8 cellular contexts compared by ENCODE assay signal in genomic region chr1:3724416-3725030, GRCh38. TPM values are rescaled to one million over a fixed set of nuclear protein-coding genes. Genes with fewer than 3 reads are reported as not detected.
A peak's percentile ranks its signal among the peaks of the same experiment; 100 is the strongest.
DNase-seq lines count a peak whose midpoint lies in the region; ATAC-seq and TF ChIP-seq lines count a peak whose summit lies in the region.
"Not testable (repeated sequence)": the region's sequence is repeated elsewhere in the genome, so short reads cannot be mapped to it uniquely, and the experiment has no call there.

No MANE protein-coding gene starts in this region.

- not testable (repeated sequence) for H2AFZ ChIP-seq in parathyroid adenoma

- peak; percentile 96 for TF ChIP-seq CTCF in brain microvascular endothelial cell (IDR thresholded peaks at IDR 0.05; ENCODE audit: low read depth, low read length, missing control alignments)
- peak; percentile 91 for TF ChIP-seq CTCF in parathyroid adenoma (IDR thresholded peaks at IDR 0.05)

- ATAC-seq in left cardiac atrium = peak; percentile 43 to 71
- not testable (repeated sequence) for ATAC-seq in stimulated activated naive CD8-positive, alpha-beta T cell treated with anti-CD3 and anti-CD28 coated beads, Interleukin-15, Interleukin-2, amounts not matched to agents 100 U/mL and 50 U/mL, for 24 hours

- not testable (repeated sequence) for H3K4me3 Mint-ChIP-seq in activated CD4-positive, alpha-beta T cell treated with anti-CD3 and anti-CD28 coated beads, Interleukin-2, amount 10 ng/mL, durations not matched to agents 24 days and 14 days

- DNase-seq in DMS114 treated with DMSO at 0.1 percent for 48 hours (lab: John Stamatoyannopoulos, UW; ENCODE audit: unreplicated experiment) = peak; percentile 43
- DNase-seq in HuH-7.5 (ENCODE audit: low spot score) = peak; percentile 87
- DNase-seq in NOMO-1 treated with DMSO at 0.1 percent for 48 hours (lab: John Stamatoyannopoulos, UW; ENCODE audit: unreplicated experiment) = peak; percentile 48
- DNase-seq in activated CD4-positive, alpha-beta T cell treated with anti-CD3 and anti-CD28 coated beads, Interleukin-2, amount 10 ng/mL, durations not matched to agents 24 days and 14 days = peak; percentile 92
- DNase-seq in brain microvascular endothelial cell = peak; percentile 26
- peak; percentile 73 for DNase-seq in left cardiac atrium
- DNase-seq in stimulated activated naive CD8-positive, alpha-beta T cell treated with anti-CD3 and anti-CD28 coated beads, Interleukin-15, Interleukin-2, amounts not matched to agents 100 U/mL and 50 U/mL, for 24 hours = peak; percentile 88

- not testable (repeated sequence) for H3K9ac ChIP-seq in parathyroid adenoma

- not testable (repeated sequence) for H3K4me1 ChIP-seq in parathyroid adenoma

- not testable (repeated sequence) for H3K4me3 ChIP-seq in brain microvascular endothelial cell (ENCODE audit: low read depth, low read length); parathyroid adenoma (ENCODE audit: low read depth, low read length)

- intact Hi-C loops in activated CD4-positive, alpha-beta T cell treated with anti-CD3 and anti-CD28 coated beads, Interleukin-2, amount 10 ng/mL, durations not matched to agents 24 days and 14 days (cut with micrococcal nuclease) = loop anchor here (2.0 to 10.0 kb wide), 4 partner anchors 70 to 234 kb away; partner anchors contain the start of genes TP73, TPRG1L and WRAP73
- intact Hi-C loops in left cardiac atrium (cut with DNase I) = loop anchor here in 1 of 2 donors (10.0 kb wide), 1 partner anchor 230 kb away; no protein-coding TSS in a partner anchor

- H3K4me2 ChIP-seq in parathyroid adenoma (ENCODE audit: low read length) = not testable (repeated sequence)

- not testable (repeated sequence) for H3K36me3 Mint-ChIP-seq in activated CD4-positive, alpha-beta T cell treated with anti-CD3 and anti-CD28 coated beads, Interleukin-2, amount 10 ng/mL, durations not matched to agents 24 days and 14 days (ENCODE audit: low read depth)

- H3K9me3 Mint-ChIP-seq in activated CD4-positive, alpha-beta T cell treated with anti-CD3 and anti-CD28 coated beads, Interleukin-2, amount 10 ng/mL, durations not matched to agents 24 days and 14 days = not testable (repeated sequence)

- H3K36me3 ChIP-seq in brain microvascular endothelial cell (replicated peaks); parathyroid adenoma (ENCODE audit: control insufficient read depth, insufficient read depth, low read length): not testable (repeated sequence)

- H3K9me3 ChIP-seq in parathyroid adenoma (ENCODE audit: control insufficient read depth, low read length) = not testable (repeated sequence)

- not testable (repeated sequence) for H3K27ac Mint-ChIP-seq in activated CD4-positive, alpha-beta T cell treated with anti-CD3 and anti-CD28 coated beads, Interleukin-2, amount 10 ng/mL, durations not matched to agents 24 days and 14 days

- not testable (repeated sequence) for H3K4me1 Mint-ChIP-seq in activated CD4-positive, alpha-beta T cell treated with anti-CD3 and anti-CD28 coated beads, Interleukin-2, amount 10 ng/mL, durations not matched to agents 24 days and 14 days

- not testable (repeated sequence) for H3K27me3 Mint-ChIP-seq in activated CD4-positive, alpha-beta T cell treated with anti-CD3 and anti-CD28 coated beads, Interleukin-2, amount 10 ng/mL, durations not matched to agents 24 days and 14 days

- not testable (repeated sequence) for H3K27ac ChIP-seq in brain microvascular endothelial cell, parathyroid adenoma

- H3K79me2 ChIP-seq in parathyroid adenoma = not testable (repeated sequence)

- not testable (repeated sequence) for H3K27me3 ChIP-seq in brain microvascular endothelial cell (replicated peaks); parathyroid adenoma (ENCODE audit: control insufficient read depth, insufficient read depth, low read length)

- in situ Hi-C loops in brain microvascular endothelial cell (cut with HindIII; ENCODE audit: low pct_ligation_motif_present, low sequenced_read_pairs) = not testable (repeated sequence)

RNA-seq across cellular contexts. Expression of gene CCDC27, which starts 27.7 kb away (rescaled TPM):
- not detected in 2 replicates for total RNA-seq in activated CD4-positive, alpha-beta T cell treated with anti-CD3 and anti-CD28 coated beads, Interleukin-2, amount 10 ng/mL, durations not matched to agents 24 days and 14 days
- total RNA-seq in left cardiac atrium = not detected

RNA-seq across cellular contexts. Expression of gene SMIM1, which starts 48.0 kb away (rescaled TPM):
- 0.66 and 1.4 TPM in 2 replicates for total RNA-seq in activated CD4-positive, alpha-beta T cell treated with anti-CD3 and anti-CD28 coated beads, Interleukin-2, amount 10 ng/mL, durations not matched to agents 24 days and 14 days
- 10 to 100 TPM; 25.4 to 35.9 TPM for total RNA-seq in left cardiac atrium

Comparison
In these comparisons a context has a peak if more than half of its experiments do, and no peak if none do; other contexts are left out.
1. DNase-seq: peak in every context shown above with its lines; median percentile 92 in activated CD4-positive, alpha-beta T cell treated with anti-CD3 and anti-CD28 coated beads, Interleukin-2, amount 10 ng/mL, durations not matched to agents 24 days and 14 days; 88 in stimulated activated naive CD8-positive, alpha-beta T cell treated with anti-CD3 and anti-CD28 coated beads, Interleukin-15, Interleukin-2, amounts not matched to agents 100 U/mL and 50 U/mL, for 24 hours; 87 in HuH-7.5; 73 in left cardiac atrium; 48 in NOMO-1 treated with DMSO at 0.1 percent for 48 hours; 43 in DMS114 treated with DMSO at 0.1 percent for 48 hours; 26 in brain microvascular endothelial cell.
2. RNA of gene SMIM1, which starts 48.0 kb away (total RNA-seq): 25.4 to 35.9 TPM in left cardiac atrium; 0.66 to 1.4 TPM in activated CD4-positive, alpha-beta T cell treated with anti-CD3 and anti-CD28 coated beads, Interleukin-2, amount 10 ng/mL, durations not matched to agents 24 days and 14 days; every median in the first group is over 10 times any median in the second.